8 cellular contexts compared by ENCODE assay signal in genomic region chr2:240566203-240567136, GRCh38. TPM values are rescaled to one million over a fixed set of nuclear protein-coding genes. Genes with fewer than 3 reads are reported as not detected.
DNase-seq lines count a peak whose midpoint lies in the region; ATAC-seq and TF ChIP-seq lines count a peak whose summit lies in the region.

No MANE protein-coding gene starts in this region.

- H3K36me3 ChIP-seq in liver (ENCODE audit: control insufficient read depth in 4 of 4, insufficient read depth in 3 of 4, low read depth in 1 of 4, low read length in 3 of 4): no peaks in the 10 kb centered on the region

- H3K9me3 ChIP-seq in liver (ENCODE audit: control insufficient read depth in 4 of 4, low read length in 3 of 4): no peaks in the 10 kb centered on the region

- peak overlapping the region; percentile 87 for H3K4me3 Mint-ChIP-seq in activated CD4-positive, alpha-beta T cell treated with anti-CD3 and anti-CD28 coated beads for 36 hours
- H3K4me3 Mint-ChIP-seq in chondrocyte (ENCODE audit: unreplicated experiment): peak overlapping the region; percentile 82

- peaks cover 26 to 47% (median 40%) of the 10 kb centered on the region in 4 donors for H3K4me1 ChIP-seq in liver (ENCODE audit: control insufficient read depth in 4 of 4, insufficient read depth in 4 of 4, low read length in 3 of 4)

- TF ChIP-seq CTCF in AG10803 (conservative IDR thresholded peaks at IDR 0.05; ENCODE audit: low read length): peak; percentile 59
- peak; percentile 95 for TF ChIP-seq CTCF in chondrocyte (IDR thresholded peaks at IDR 0.05)
- peak; percentile 76 for TF ChIP-seq CTCF in liver (IDR thresholded peaks at IDR 0.05; ENCODE audit: low read depth, low read length, missing input control)

- peak overlapping the region; percentile 68 to 82 for H3K27ac ChIP-seq in liver (ENCODE audit: low read depth in 1 of 2, low read length in 2 of 2)

- intact Hi-C loops in activated CD4-positive, alpha-beta T cell treated with anti-CD3 and anti-CD28 coated beads for 36 hours (cut with DNase I, micrococcal nuclease): loop anchor here (1.0 to 10.0 kb wide), 17 partner anchors 20 to 1318 kb away; partner anchors contain the start of genes CAPN10 (in 2 of the 2), FARP2 (in 2 of the 2), D2HGDH (in 1 of the 2) and DTYMK (in 1 of the 2)

- H3K9ac ChIP-seq in liver (ENCODE audit: low read depth in 1 of 2, low read length in 2 of 2): peak overlapping the region in 1 of 2 donors; percentile 29

- H3K4me3 ChIP-seq in AG10803 (ENCODE audit: low read length) (peak overlapping the region; percentile 74), liver (ENCODE audit: low read depth in 1 of 3, low read length in 3 of 3) (peak overlapping the region in 2 of 3 donors; percentile 34 to 46)

- DNase-seq in AG10803 (ENCODE audit: low read depth) (peak; percentile 82), NCI-H2227 treated with DMSO at 0.1 percent for 48 hours (lab: John Stamatoyannopoulos, UW) (peak; percentile 46), chondrocyte (ENCODE audit: low spot score) (peak; percentile 95)
- DNase-seq in activated CD4-positive, alpha-beta T cell treated with anti-CD3 and anti-CD28 coated beads for 36 hours: peak; percentile 98
- peak; percentile 93 to 94 for DNase-seq in stimulated activated CD4-positive, alpha-beta T cell treated with anti-CD3 and anti-CD28 coated beads, Interleukin-4, amount 100 ng/mL, for 4 hours

- H3K9me3 Mint-ChIP-seq in activated CD4-positive, alpha-beta T cell treated with anti-CD3 and anti-CD28 coated beads for 36 hours (ENCODE audit: low read depth): no peaks in the 10 kb centered on the region
- H3K9me3 Mint-ChIP-seq in chondrocyte (ENCODE audit: low read depth): no peaks in the 10 kb centered on the region

- H3K27me3 Mint-ChIP-seq in activated CD4-positive, alpha-beta T cell treated with anti-CD3 and anti-CD28 coated beads for 36 hours: no peaks in the 10 kb centered on the region
- H3K27me3 Mint-ChIP-seq in chondrocyte (ENCODE audit: low read depth): no peaks in the 10 kb centered on the region

- ATAC-seq in GM18868 (IDR thresholded peaks at IDR 0.05; ENCODE audit: unreplicated experiment): peak; percentile 51
- ATAC-seq in HG03097 (IDR thresholded peaks at IDR 0.05; ENCODE audit: low FRiP score, unreplicated experiment): peak; percentile 38
- peak; percentile 67 for ATAC-seq in activated CD4-positive, alpha-beta T cell treated with anti-CD3 and anti-CD28 coated beads for 36 hours

- CTCF ChIA-PET in activated CD4-positive, alpha-beta T cell treated with anti-CD3 and anti-CD28 coated beads for 36 hours (lab: Charles Lee): interaction anchor here (0.6 to 4.4 kb wide), 10 partner anchors 10 to 653 kb away, joined by 3 to 61 read pairs (median 4); partner anchors contain the start of gene CAPN10

- peaks cover 31% of the 10 kb centered on the region for H3K36me3 Mint-ChIP-seq in activated CD4-positive, alpha-beta T cell treated with anti-CD3 and anti-CD28 coated beads for 36 hours (ENCODE audit: low read depth)
- no peaks in the 10 kb centered on the region for H3K36me3 Mint-ChIP-seq in chondrocyte (ENCODE audit: low read depth)

- POLR2A ChIA-PET in activated CD4-positive, alpha-beta T cell treated with anti-CD3 and anti-CD28 coated beads for 36 hours (lab: Charles Lee): interaction anchor here (0.6 to 3.4 kb wide), 6 partner anchors 10 to 1399 kb away, joined by 3 to 34 read pairs (median 3); partner anchors contain the start of gene CAPN10

- peaks cover 65% of the 10 kb centered on the region for H3K4me1 Mint-ChIP-seq in activated CD4-positive, alpha-beta T cell treated with anti-CD3 and anti-CD28 coated beads for 36 hours
- peaks cover 47% of the 10 kb centered on the region for H3K4me1 Mint-ChIP-seq in chondrocyte (ENCODE audit: low read depth)

- H3K27ac Mint-ChIP-seq in activated CD4-positive, alpha-beta T cell treated with anti-CD3 and anti-CD28 coated beads for 36 hours: peak overlapping the region; percentile 98
- H3K27ac Mint-ChIP-seq in chondrocyte (ENCODE audit: unreplicated experiment): peak overlapping the region; percentile 77

- peak in 1 of 2 donors; percentile 55 for TF ChIP-seq RAD21 in liver (IDR thresholded peaks at IDR 0.05)

- 8% methylated on average over 53 of the region's 53 CpGs for WGBS in liver

- H3K27me3 ChIP-seq in liver (ENCODE audit: control insufficient read depth in 4 of 4, insufficient read depth in 4 of 4, low read length in 3 of 4): no peaks in the 10 kb centered on the region

TF ChIP-seq in liver, 16 proteins besides CTCF, POLR2A, EP300 and RAD21:
- TF ChIP-seq FOXA1 (IDR thresholded peaks at IDR 0.05) (no peak), NR2F2 (IDR thresholded peaks at IDR 0.05) (no peak), RXRA (IDR thresholded peaks at IDR 0.05) (no peak), HNF4A (conservative IDR thresholded peaks at IDR 0.05) (no peak), SP1 (IDR thresholded peaks at IDR 0.05) (peak; percentile 32), GABPA (IDR thresholded peaks at IDR 0.05 in 1 of 2, conservative IDR thresholded peaks at IDR 0.05 in 1 of 2) (no peak)

RNA-seq across cellular contexts. Expression of gene RNPEPL1, which starts 1.8 kb away (rescaled TPM):
- 10 to 100 TPM; 35.7 to 43.8 TPM for total RNA-seq in activated CD4-positive, alpha-beta T cell treated with anti-CD3 and anti-CD28 coated beads for 36 hours
- total RNA-seq in chondrocyte (54.9 to 63.2 TPM (median 61.3 TPM) in 3 replicates), liver (10 to 100 TPM; 26.1 to 32.8 TPM)
- 10 to 100 TPM; 24.8 to 43.9 TPM for polyA plus RNA-seq in liver

RNA-seq across cellular contexts. Expression of gene DUSP28, which starts 6.3 kb away (rescaled TPM):
- total RNA-seq in activated CD4-positive, alpha-beta T cell treated with anti-CD3 and anti-CD28 coated beads for 36 hours: 1 to 10 TPM; 3.3 to 5.0 TPM
- total RNA-seq in chondrocyte (3.4 to 4.7 TPM (median 3.7 TPM) in 3 replicates), liver (1 to 10 TPM; 1.9 to 3.5 TPM)
- polyA plus RNA-seq in liver: 1 to 10 TPM; 2.4 to 4.1 TPM

RNA-seq across cellular contexts. Expression of gene ANKMY1, which starts 8.7 kb away (rescaled TPM):
- total RNA-seq in activated CD4-positive, alpha-beta T cell treated with anti-CD3 and anti-CD28 coated beads for 36 hours: 10 to 100 TPM; 20.7 to 24.0 TPM
- total RNA-seq in chondrocyte (9.5 to 20.6 TPM (median 10.8 TPM) in 3 replicates), liver (10 to 100 TPM in 1 of 2 donors, 1 to 10 TPM in 1; 5.4 to 12.8 TPM)
- polyA plus RNA-seq in liver: 1 to 10 TPM; 2.5 to 3.0 TPM

RNA-seq across cellular contexts. Expression of gene CAPN10, which starts 20.1 kb away (rescaled TPM):
- total RNA-seq in activated CD4-positive, alpha-beta T cell treated with anti-CD3 and anti-CD28 coated beads for 36 hours: 10 to 100 TPM; 22.1 to 30.2 TPM
- total RNA-seq in chondrocyte (22.0 to 29.4 TPM (median 22.7 TPM) in 3 replicates), liver (10 to 100 TPM in 1 of 2 donors, 1 to 10 TPM in 1; 5.3 to 11.3 TPM)
- 1 to 10 TPM; 4.8 to 7.6 TPM for polyA plus RNA-seq in liver

RNA-seq across cellular contexts. Expression of gene GPR35, which starts 58.8 kb away (rescaled TPM):
- 1 to 10 TPM; 3.6 to 4.1 TPM for total RNA-seq in activated CD4-positive, alpha-beta T cell treated with anti-CD3 and anti-CD28 coated beads for 36 hours
- total RNA-seq in chondrocyte (1.9 to 2.9 TPM (median 2.8 TPM) in 3 replicates), liver (1 to 10 TPM in 1 of 2 donors, under 1 TPM in 1; 0.50 to 2.4 TPM)
- polyA plus RNA-seq in liver: under 1 TPM; 0.30 to 0.38 TPM

Comparison
In these comparisons a context has a peak if more than half of its experiments do, and no peak if none do; other contexts are left out.
1. Peak in every context shown above with its lines: DNase-seq, ATAC-seq, H3K4me3 ChIP-seq and H3K27ac ChIP-seq.
2. DNase-seq: peak in every context shown above with its lines; median percentile 98 in activated CD4-positive, alpha-beta T cell treated with anti-CD3 and anti-CD28 coated beads for 36 hours; 95 in chondrocyte; 94 in stimulated activated CD4-positive, alpha-beta T cell treated with anti-CD3 and anti-CD28 coated beads, Interleukin-4, amount 100 ng/mL, for 4 hours; 82 in AG10803; 46 in NCI-H2227 treated with DMSO at 0.1 percent for 48 hours.